In the genomic region with DNA sequence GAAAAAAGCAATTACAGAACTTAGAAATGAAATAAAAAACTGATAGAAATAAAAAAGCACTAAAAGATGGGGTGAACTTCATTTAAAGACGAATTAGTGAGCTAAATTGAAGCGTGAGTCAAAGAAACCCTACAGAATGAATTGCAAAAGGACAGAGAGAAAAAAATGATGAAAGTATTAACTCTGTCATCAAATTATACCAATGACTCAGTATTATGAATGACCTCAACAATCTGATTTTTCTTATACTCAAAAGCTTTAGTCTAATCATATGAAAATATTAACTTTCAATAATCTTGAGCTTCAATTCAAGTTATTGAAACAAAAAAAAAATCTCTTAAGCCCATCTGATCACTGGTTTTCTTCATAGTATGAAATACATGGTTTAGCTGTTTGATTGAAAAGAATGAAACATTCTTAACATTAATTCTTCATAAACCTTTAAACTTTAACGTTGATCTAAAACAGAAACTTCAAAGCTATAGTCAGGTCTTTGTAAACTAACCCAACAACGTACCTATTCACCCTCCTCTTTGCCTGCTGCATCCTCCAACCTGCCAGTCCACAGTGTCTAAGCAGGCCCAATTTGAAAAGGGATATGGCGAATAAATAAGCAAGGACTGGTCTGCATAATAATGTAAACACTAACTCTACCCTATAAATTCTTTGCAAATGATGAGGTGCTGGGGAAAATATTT, we compare ENCODE assay signal across 18 cellular contexts. TPM values are rescaled to one million over a fixed set of nuclear protein-coding genes. Genes with fewer than 3 reads are reported as not detected.
DNase-seq lines count a peak whose midpoint lies in the region; ATAC-seq, FAIRE-seq and TF ChIP-seq lines count a peak whose summit lies in the region.
"Had no signal": no experiment of that assay in that cellular context is flagged by ENCODE, and none has a peak within 500 bp of the region (broad histone marks: within the 10 kb centered on the region; RNA-seq: fewer than 3 reads in every experiment).

No MANE protein-coding gene starts in this region.

- peaks cover 24% of the 10 kb centered on the region; the same call in 1 of the 2 replicates for H3K4me1 ChIP-seq in iPS-20b (ENCODE audit: insufficient read depth, low read length)

- no peaks in the 10 kb centered on the region for H3K36me3 ChIP-seq in iPS-20b (ENCODE audit: insufficient read depth, low read depth, low read length)

- ATAC-seq in GM18870 (IDR thresholded peaks at IDR 0.05; ENCODE audit: unreplicated experiment): no peak
- ATAC-seq: HCT116 had no signal

- no peak overlapping the region for H3K9ac ChIP-seq in iPS-20b (ENCODE audit: low read depth, low read length)
- H3K9ac ChIP-seq: KMS-11 had no signal

- DNase-seq in AG08396 (ENCODE audit: low spot score): peak; percentile 10
- DNase-seq in HTR-8/SVneo (ENCODE audit: insufficient read length, low spot score): no peak
- peak; percentile 7 to 63 for DNase-seq in cardiac fibroblast (ENCODE audit: low read depth in 2 of 2)
- no peak for DNase-seq in cerebellar nuclear complex (lab: John Stamatoyannopoulos, UW)
- no peak for DNase-seq in SW 1271 (lab: John Stamatoyannopoulos, UW)
- no peak for DNase-seq in mesothelial cell of epicardium (ENCODE audit: low spot score in 2 of 2, unreplicated experiment in 2 of 2)
- DNase-seq: Calu3; CD4-positive, alpha-beta T cell; NCI-H1092; NCI-H1694; NCI-H2171; NCI-H446 treated with DMSO at 0.1 percent for 48 hours; NCI-H774 had no signal

- H3K9me3 ChIP-seq in iPS-20b (ENCODE audit: insufficient read depth, low read depth, low read length): no peaks in the 10 kb centered on the region

- TF ChIP-seq CTCF in cardiac fibroblast (IDR thresholded peaks at IDR 0.05; ENCODE audit: low read depth, low read length) (no peak), mesothelial cell of epicardium (IDR thresholded peaks at IDR 0.05; ENCODE audit: unreplicated experiment) (no peak)

- H3K27ac ChIP-seq in iPS-20b (ENCODE audit: low read length): no peak overlapping the region
- H3K27ac ChIP-seq: KMS-11 had no signal

- H3K4me3 ChIP-seq in cardiac fibroblast (replicated peaks in 1 of 2; ENCODE audit: low read depth in 2 of 2, low read length in 2 of 2): no peak overlapping the region
- H3K4me3 ChIP-seq in iPS-20b (ENCODE audit: low read length): peak overlapping the region; percentile 27; the same call in 1 of the 2 replicates

- H3K4me3 Mint-ChIP-seq in mesothelial cell of epicardium: no peak overlapping the region
- H3K4me3 Mint-ChIP-seq: CD4-positive, alpha-beta T cell had no signal

- peaks cover 17% of the 10 kb centered on the region for H3K27me3 ChIP-seq in iPS-20b (ENCODE audit: insufficient read depth, low read length)

- no peaks in the 10 kb centered on the region for H3K9me3 Mint-ChIP-seq in mesothelial cell of epicardium
- H3K9me3 Mint-ChIP-seq: CD4-positive, alpha-beta T cell had no signal

- no peak overlapping the region for H3K27ac Mint-ChIP-seq in mesothelial cell of epicardium
- H3K27ac Mint-ChIP-seq: CD4-positive, alpha-beta T cell had no signal

- peak; percentile 73 for FAIRE-seq in HTR-8/SVneo (lab: Jason Lieb, UNC)
- FAIRE-seq: A204.1 had no signal

- peaks cover 8% of the 10 kb centered on the region for H3K4me1 Mint-ChIP-seq in mesothelial cell of epicardium

- peaks cover 6% of the 10 kb centered on the region for H3K27me3 Mint-ChIP-seq in mesothelial cell of epicardium (ENCODE audit: low read depth)
- H3K27me3 Mint-ChIP-seq: CD4-positive, alpha-beta T cell had no signal

- no peaks in the 10 kb centered on the region for H3K36me3 Mint-ChIP-seq in mesothelial cell of epicardium

RNA-seq across cellular contexts. Expression of gene ABCA5, which starts 6.6 kb away (rescaled TPM):
- total RNA-seq in mesothelial cell of epicardium: 12.5 to 13.9 TPM (median 13.1 TPM) in 3 replicates

Comparison
In these comparisons a context has a peak if more than half of its experiments do, and no peak if none do; other contexts are left out.
1. DNase-seq: peak in AG08396 (single experiment) and cardiac fibroblast (2 of 2); none in HTR-8/SVneo (single experiment), cerebellar nuclear complex (0 of 2), SW 1271 (0 of 2) and mesothelial cell of epicardium (0 of 2).